25 cellular contexts compared by ENCODE assay signal in genomic region chr1:63810936-63811335, GRCh38. TPM values are rescaled to one million over a fixed set of nuclear protein-coding genes. Genes with fewer than 3 reads are reported as not detected.
"Had no signal": no experiment of that assay in that cellular context is flagged by ENCODE, and none has a peak within 500 bp of the region (broad histone marks: within the 10 kb centered on the region; RNA-seq: fewer than 3 reads in every experiment).

No MANE protein-coding gene starts in this region.

- H3K4me3 Mint-ChIP-seq: activated naive CD8-positive, alpha-beta T cell treated with anti-CD3 and anti-CD28 coated beads, Interleukin-2, amount 10 ng/mL, durations not matched to agents 7 days and 5 days; activated T-helper 1 cell treated with anti-CD3 and anti-CD28 coated beads, Interleukin-12 subunit alpha, Interleukin-12 subunit beta, Interleukin-2, Interleukin-4 antibody, amounts not matched to agents 30 ng/mL and 10 ng/mL and 1 ng/mL, durations not matched to agents 14 hours and 24 hours and 36 hours; dendritic cell treated with granulocyte-macrophage colony-stimulating factor and Interleukin-4, amounts not matched to agents 40 ng/mL and 50 ng/mL, for 4 days; immature natural killer cell; naive B cell had no signal

- H3K4me1 Mint-ChIP-seq: activated naive CD8-positive, alpha-beta T cell treated with anti-CD3 and anti-CD28 coated beads, Interleukin-2, amount 10 ng/mL, durations not matched to agents 7 days and 5 days; immature natural killer cell had no signal

- H3K27me3 ChIP-seq: brain microvascular endothelial cell, neutrophil, transverse colon had no signal

- H3K9me3 ChIP-seq: neutrophil, transverse colon had no signal

- DNase-seq: activated CD4-positive, alpha-beta T cell treated with anti-CD3 and anti-CD28 coated beads, Interleukin-2, amount 50 U/mL, for 1 hour; activated naive CD4-positive, alpha-beta T cell; activated naive CD8-positive, alpha-beta T cell treated with anti-CD3 and anti-CD28 coated beads, Interleukin-2, amount 10 ng/mL, durations not matched to agents 7 days and 5 days; brain microvascular endothelial cell; effector memory CD4-positive, alpha-beta T cell; foreskin melanocyte; head of caudate nucleus; immature natural killer cell; left cardiac atrium; naive B cell; retina; stimulated activated CD4-positive, alpha-beta T cell treated with anti-CD3 and anti-CD28 coated beads, Interleukin-15, amount 100 ng/mL, for 24 hours; stimulated activated CD4-positive, alpha-beta T cell treated with anti-CD3 and anti-CD28 coated beads, Interleukin-4, amount 100 ng/mL, for 1 hour; stimulated activated naive CD4-positive, alpha-beta T cell treated with Interleukin-2 at 50 U/mL for 16 hours; substantia nigra; SW 1271; transverse colon had no signal

- H3K4me3 ChIP-seq: lung, skin epidermis, transverse colon had no signal

- H3K36me3 ChIP-seq: brain microvascular endothelial cell, neutrophil, transverse colon had no signal

- H3K27ac Mint-ChIP-seq: activated naive CD8-positive, alpha-beta T cell treated with anti-CD3 and anti-CD28 coated beads, Interleukin-2, amount 10 ng/mL, durations not matched to agents 7 days and 5 days; activated T-helper 1 cell treated with anti-CD3 and anti-CD28 coated beads, Interleukin-12 subunit alpha, Interleukin-12 subunit beta, Interleukin-2, Interleukin-4 antibody, amounts not matched to agents 30 ng/mL and 10 ng/mL and 1 ng/mL, durations not matched to agents 14 hours and 24 hours and 36 hours; dendritic cell treated with granulocyte-macrophage colony-stimulating factor and Interleukin-4, amounts not matched to agents 40 ng/mL and 50 ng/mL, for 4 days; immature natural killer cell; naive B cell had no signal

- ATAC-seq: left cardiac atrium had no signal

- H3K9ac ChIP-seq: parathyroid adenoma had no signal

- H2AFZ ChIP-seq: parathyroid adenoma had no signal

- H3K27ac ChIP-seq: brain microvascular endothelial cell, neutrophil, parathyroid adenoma, skin epidermis, transverse colon had no signal

- H3K36me3 Mint-ChIP-seq: activated naive CD8-positive, alpha-beta T cell treated with anti-CD3 and anti-CD28 coated beads, Interleukin-2, amount 10 ng/mL, durations not matched to agents 7 days and 5 days; immature natural killer cell had no signal

- H3K27me3 Mint-ChIP-seq: dendritic cell treated with granulocyte-macrophage colony-stimulating factor and Interleukin-4, amounts not matched to agents 40 ng/mL and 50 ng/mL, for 4 days; naive B cell had no signal

- H3K4me1 ChIP-seq: parathyroid adenoma had no signal

- H3K9me3 Mint-ChIP-seq: activated naive CD8-positive, alpha-beta T cell treated with anti-CD3 and anti-CD28 coated beads, Interleukin-2, amount 10 ng/mL, durations not matched to agents 7 days and 5 days; activated T-helper 1 cell treated with anti-CD3 and anti-CD28 coated beads, Interleukin-12 subunit alpha, Interleukin-12 subunit beta, Interleukin-2, Interleukin-4 antibody, amounts not matched to agents 30 ng/mL and 10 ng/mL and 1 ng/mL, durations not matched to agents 14 hours and 24 hours and 36 hours had no signal

RNA-seq across cellular contexts. Expression of gene ROR1, which starts 37.1 kb away (rescaled TPM):
- total RNA-seq: activated CD8-positive, alpha-beta memory T cell treated with anti-CD3 and anti-CD28 coated beads for 36 hours; activated naive CD8-positive, alpha-beta T cell treated with anti-CD3 and anti-CD28 coated beads, Interleukin-2, amount 10 ng/mL, durations not matched to agents 7 days and 5 days; activated T-helper 1 cell treated with anti-CD3 and anti-CD28 coated beads, Interleukin-12 subunit alpha, Interleukin-12 subunit beta, Interleukin-2, Interleukin-4 antibody, amounts not matched to agents 30 ng/mL and 10 ng/mL and 1 ng/mL, durations not matched to agents 14 hours and 24 hours and 36 hours; T-helper 2 cell treated with Interferon-gamma antibody and Interleukin-4, amounts not matched to agents 100 ng/mL and 5 ng/mL, for 36 hours had no signal
